17 cellular contexts compared by ENCODE assay signal in the genomic region with DNA sequence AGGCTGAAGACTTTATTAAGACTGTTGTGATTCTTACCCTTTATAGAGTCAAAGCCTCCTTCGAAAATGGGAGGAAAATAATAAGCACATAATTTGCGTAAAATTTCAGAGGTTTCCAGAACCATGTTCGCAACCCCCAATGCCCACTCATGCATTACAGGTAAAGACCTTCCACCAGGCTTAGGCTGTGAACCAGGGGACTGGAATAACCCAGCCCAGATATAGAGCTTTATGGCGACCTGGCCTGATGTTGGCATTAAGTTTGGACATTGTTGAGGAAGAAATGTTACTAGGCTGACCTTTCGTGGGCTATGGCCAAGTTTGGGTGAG.
"Had no signal": no experiment of that assay in that cellular context is flagged by ENCODE, and none has a peak within 500 bp of the region (broad histone marks: within the 10 kb centered on the region; RNA-seq: fewer than 3 reads in every experiment).

No MANE protein-coding gene starts in this region.

- H3K27ac ChIP-seq: breast epithelium, testis had no signal

- H3K9me3 ChIP-seq: breast epithelium, pancreas, testis had no signal

- FAIRE-seq: pancreas, TTC549 had no signal

- H3K9me3 Mint-ChIP-seq: activated B cell treated with CpG ODN at 0.5 μM for 24 hours; activated CD4-positive, alpha-beta T cell treated with anti-CD3 and anti-CD28 coated beads, Interleukin-2, amount 10 ng/mL, durations not matched to agents 24 days and 14 days; stimulated activated naive CD8-positive, alpha-beta T cell treated with anti-CD3 and anti-CD28 coated beads, Interleukin-15, amount 100 ng/mL, for 72 hours had no signal

- H3K27ac Mint-ChIP-seq: activated B cell treated with CpG ODN at 0.5 μM for 24 hours; stimulated activated naive CD8-positive, alpha-beta T cell treated with anti-CD3 and anti-CD28 coated beads, Interleukin-15, amount 100 ng/mL, for 72 hours had no signal

- ATAC-seq: activated CD8-positive, alpha-beta T cell treated with anti-CD3 and anti-CD28 coated beads, Interleukin-2, amount 10 ng/mL, durations not matched to agents 7 days and 5 days; sciatic nerve; stimulated activated naive CD8-positive, alpha-beta T cell treated with anti-CD3 and anti-CD28 coated beads, Interleukin-15, amount 100 ng/mL, for 72 hours had no signal

- DNase-seq: activated B cell treated with CpG ODN at 0.5 μM for 24 hours; activated CD4-positive, alpha-beta T cell treated with anti-CD3 and anti-CD28 coated beads, Interleukin-2, amount 10 ng/mL, durations not matched to agents 24 days and 14 days; activated CD8-positive, alpha-beta memory T cell treated with anti-CD3 and anti-CD28 coated beads, Interleukin-2, amount 50 U/mL, for 4 hours; activated CD8-positive, alpha-beta T cell treated with anti-CD3 and anti-CD28 coated beads, Interleukin-2, amount 10 ng/mL, durations not matched to agents 7 days and 5 days; aorta; cerebellar nuclear complex; effector memory CD4-positive, alpha-beta T cell; foreskin melanocyte; kidney glomerular epithelial cell; left ventricle myocardium superior; mesendoderm; pancreas; stimulated activated naive CD8-positive, alpha-beta T cell treated with anti-CD3 and anti-CD28 coated beads, Interleukin-15, amount 100 ng/mL, for 72 hours; testis had no signal

- H3K4me3 Mint-ChIP-seq: activated B cell treated with CpG ODN at 0.5 μM for 24 hours; activated CD8-positive, alpha-beta T cell treated with anti-CD3 and anti-CD28 coated beads, Interleukin-2, amount 10 ng/mL, durations not matched to agents 7 days and 5 days had no signal

- H3K27me3 ChIP-seq: breast epithelium, pancreas, testis had no signal

- H3K27me3 Mint-ChIP-seq: stimulated activated naive CD8-positive, alpha-beta T cell treated with anti-CD3 and anti-CD28 coated beads, Interleukin-15, amount 100 ng/mL, for 72 hours had no signal

- H3K4me3 ChIP-seq: breast epithelium, pancreas, testis had no signal

- H3K36me3 ChIP-seq: breast epithelium, pancreas had no signal

- H3K4me1 ChIP-seq: breast epithelium had no signal
